ENCODE assay signal across 1 cellular context in genomic region chr3:58008140-58009025, GRCh38.
A peak's percentile ranks its signal among the peaks of the same experiment; 100 is the strongest.
TF ChIP-seq lines count a peak whose summit lies in the region.

A gene with protein sequence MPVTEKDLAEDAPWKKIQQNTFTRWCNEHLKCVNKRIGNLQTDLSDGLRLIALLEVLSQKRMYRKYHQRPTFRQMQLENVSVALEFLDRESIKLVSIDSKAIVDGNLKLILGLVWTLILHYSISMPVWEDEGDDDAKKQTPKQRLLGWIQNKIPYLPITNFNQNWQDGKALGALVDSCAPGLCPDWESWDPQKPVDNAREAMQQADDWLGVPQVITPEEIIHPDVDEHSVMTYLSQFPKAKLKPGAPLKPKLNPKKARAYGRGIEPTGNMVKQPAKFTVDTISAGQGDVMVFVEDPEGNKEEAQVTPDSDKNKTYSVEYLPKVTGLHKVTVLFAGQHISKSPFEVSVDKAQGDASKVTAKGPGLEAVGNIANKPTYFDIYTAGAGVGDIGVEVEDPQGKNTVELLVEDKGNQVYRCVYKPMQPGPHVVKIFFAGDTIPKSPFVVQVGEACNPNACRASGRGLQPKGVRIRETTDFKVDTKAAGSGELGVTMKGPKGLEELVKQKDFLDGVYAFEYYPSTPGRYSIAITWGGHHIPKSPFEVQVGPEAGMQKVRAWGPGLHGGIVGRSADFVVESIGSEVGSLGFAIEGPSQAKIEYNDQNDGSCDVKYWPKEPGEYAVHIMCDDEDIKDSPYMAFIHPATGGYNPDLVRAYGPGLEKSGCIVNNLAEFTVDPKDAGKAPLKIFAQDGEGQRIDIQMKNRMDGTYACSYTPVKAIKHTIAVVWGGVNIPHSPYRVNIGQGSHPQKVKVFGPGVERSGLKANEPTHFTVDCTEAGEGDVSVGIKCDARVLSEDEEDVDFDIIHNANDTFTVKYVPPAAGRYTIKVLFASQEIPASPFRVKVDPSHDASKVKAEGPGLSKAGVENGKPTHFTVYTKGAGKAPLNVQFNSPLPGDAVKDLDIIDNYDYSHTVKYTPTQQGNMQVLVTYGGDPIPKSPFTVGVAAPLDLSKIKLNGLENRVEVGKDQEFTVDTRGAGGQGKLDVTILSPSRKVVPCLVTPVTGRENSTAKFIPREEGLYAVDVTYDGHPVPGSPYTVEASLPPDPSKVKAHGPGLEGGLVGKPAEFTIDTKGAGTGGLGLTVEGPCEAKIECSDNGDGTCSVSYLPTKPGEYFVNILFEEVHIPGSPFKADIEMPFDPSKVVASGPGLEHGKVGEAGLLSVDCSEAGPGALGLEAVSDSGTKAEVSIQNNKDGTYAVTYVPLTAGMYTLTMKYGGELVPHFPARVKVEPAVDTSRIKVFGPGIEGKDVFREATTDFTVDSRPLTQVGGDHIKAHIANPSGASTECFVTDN (N-terminal part only) (plus strand): TSS chr3:58008422. CDS start chr3:58008565, 143 bp downstream.

TF ChIP-seq in HepG2, 621 proteins besides CTCF, POLR2A, EP300 and RAD21 (continued from another document and continues in another):
- peak; percentile 60; the same call in 1 of the 2 replicates for TF ChIP-seq DZIP1 (CRISPR knock-in tag; IDR thresholded peaks at IDR 0.05)
- peak; percentile 63; the same call in 1 of the 2 replicates for TF ChIP-seq ZFP82 (CRISPR knock-in tag; IDR thresholded peaks at IDR 0.05; ENCODE audit: borderline replicate concordance)
- no peak for TF ChIP-seq NPAS2 (CRISPR knock-in tag; IDR thresholded peaks at IDR 0.05; ENCODE audit: borderline replicate concordance)
- no peak for TF ChIP-seq THRA (CRISPR knock-in tag; IDR thresholded peaks at IDR 0.05; ENCODE audit: borderline replicate concordance)
- TF ChIP-seq ZEB1 (IDR thresholded peaks at IDR 0.05; ENCODE audit: insufficient replicate concordance, low read depth), result peak; percentile 20
- TF ChIP-seq ZNF83 (CRISPR knock-in tag; IDR thresholded peaks at IDR 0.05; ENCODE audit: borderline replicate concordance), result peak; percentile 96; the same call in 1 of the 2 replicates
- no peak; the same call in 1 of the 2 replicates for TF ChIP-seq ZBTB38 (CRISPR knock-in tag; IDR thresholded peaks at IDR 0.05)
- TF ChIP-seq NR2F1 (CRISPR knock-in tag; IDR thresholded peaks at IDR 0.05), result no peak
- no peak for TF ChIP-seq CENPT (CRISPR knock-in tag; IDR thresholded peaks at IDR 0.05; ENCODE audit: low read depth)
- TF ChIP-seq YEATS2 (CRISPR knock-in tag; IDR thresholded peaks at IDR 0.05; ENCODE audit: borderline replicate concordance), result peak; percentile 45; the same call in 1 of the 2 replicates
- TF ChIP-seq ZNF605 (CRISPR knock-in tag; IDR thresholded peaks at IDR 0.05), result no peak; the same call in 1 of the 2 replicates
- peak; percentile 44; the same call in 1 of the 2 replicates for TF ChIP-seq JUN (CRISPR knock-in tag; IDR thresholded peaks at IDR 0.05)
- no peak for TF ChIP-seq NFATC3 (CRISPR knock-in tag; IDR thresholded peaks at IDR 0.05)
- peak; percentile 56; the same call in 1 of the 2 replicates for TF ChIP-seq ARID2 (CRISPR knock-in tag; IDR thresholded peaks at IDR 0.05; ENCODE audit: borderline replicate concordance)
- TF ChIP-seq, protein P1, sequence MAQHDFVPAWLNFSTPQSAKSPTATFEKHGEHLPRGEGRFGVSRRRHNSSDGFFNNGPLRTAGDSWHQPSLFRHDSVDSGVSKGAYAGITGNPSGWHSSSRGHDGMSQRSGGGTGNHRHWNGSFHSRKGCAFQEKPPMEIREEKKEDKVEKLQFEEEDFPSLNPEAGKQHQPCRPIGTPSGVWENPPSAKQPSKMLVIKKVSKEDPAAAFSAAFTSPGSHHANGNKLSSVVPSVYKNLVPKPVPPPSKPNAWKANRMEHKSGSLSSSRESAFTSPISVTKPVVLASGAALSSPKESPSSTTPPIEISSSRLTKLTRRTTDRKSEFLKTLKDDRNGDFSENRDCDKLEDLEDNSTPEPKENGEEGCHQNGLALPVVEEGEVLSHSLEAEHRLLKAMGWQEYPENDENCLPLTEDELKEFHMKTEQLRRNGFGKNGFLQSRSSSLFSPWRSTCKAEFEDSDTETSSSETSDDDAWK (CRISPR knock-in tag; IDR thresholded peaks at IDR 0.05), result no peak
- peak; percentile 75; the same call in 1 of the 2 replicates for TF ChIP-seq ZNF564 (CRISPR knock-in tag; IDR thresholded peaks at IDR 0.05)
- no peak for TF ChIP-seq MAFG (CRISPR knock-in tag; IDR thresholded peaks at IDR 0.05)
- TF ChIP-seq ZNF597 (CRISPR knock-in tag; IDR thresholded peaks at IDR 0.05), result no peak
- TF ChIP-seq, protein P2, sequence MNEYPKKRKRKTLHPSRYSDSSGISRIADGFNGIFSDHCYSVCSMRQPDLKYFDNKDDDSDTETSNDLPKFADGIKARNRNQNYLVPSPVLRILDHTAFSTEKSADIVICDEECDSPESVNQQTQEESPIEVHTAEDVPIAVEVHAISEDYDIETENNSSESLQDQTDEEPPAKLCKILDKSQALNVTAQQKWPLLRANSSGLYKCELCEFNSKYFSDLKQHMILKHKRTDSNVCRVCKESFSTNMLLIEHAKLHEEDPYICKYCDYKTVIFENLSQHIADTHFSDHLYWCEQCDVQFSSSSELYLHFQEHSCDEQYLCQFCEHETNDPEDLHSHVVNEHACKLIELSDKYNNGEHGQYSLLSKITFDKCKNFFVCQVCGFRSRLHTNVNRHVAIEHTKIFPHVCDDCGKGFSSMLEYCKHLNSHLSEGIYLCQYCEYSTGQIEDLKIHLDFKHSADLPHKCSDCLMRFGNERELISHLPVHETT (CRISPR knock-in tag; conservative IDR thresholded peaks at IDR 0.05), result no peak; the same call in 1 of the 2 replicates
- TF ChIP-seq ZNF30 (CRISPR knock-in tag; IDR thresholded peaks at IDR 0.05), result no peak; the same call in none of the 2 replicates
- TF ChIP-seq, protein P3, sequence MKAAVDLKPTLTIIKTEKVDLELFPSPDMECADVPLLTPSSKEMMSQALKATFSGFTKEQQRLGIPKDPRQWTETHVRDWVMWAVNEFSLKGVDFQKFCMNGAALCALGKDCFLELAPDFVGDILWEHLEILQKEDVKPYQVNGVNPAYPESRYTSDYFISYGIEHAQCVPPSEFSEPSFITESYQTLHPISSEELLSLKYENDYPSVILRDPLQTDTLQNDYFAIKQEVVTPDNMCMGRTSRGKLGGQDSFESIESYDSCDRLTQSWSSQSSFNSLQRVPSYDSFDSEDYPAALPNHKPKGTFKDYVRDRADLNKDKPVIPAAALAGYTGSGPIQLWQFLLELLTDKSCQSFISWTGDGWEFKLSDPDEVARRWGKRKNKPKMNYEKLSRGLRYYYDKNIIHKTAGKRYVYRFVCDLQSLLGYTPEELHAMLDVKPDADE (CRISPR knock-in tag; IDR thresholded peaks at IDR 0.05), result 0 out of 2 replicates have a peak, but pooled peaks have one; percentile 78
- peak; percentile 72; the same call in 1 of the 2 replicates for TF ChIP-seq KDM2A (CRISPR knock-in tag; IDR thresholded peaks at IDR 0.05; ENCODE audit: borderline replicate concordance, low read depth)
- peak; percentile 80; the same call in 1 of the 2 replicates for TF ChIP-seq MXD3 (CRISPR knock-in tag; IDR thresholded peaks at IDR 0.05)
- no peak for TF ChIP-seq ZNF816 (CRISPR knock-in tag; IDR thresholded peaks at IDR 0.05; ENCODE audit: borderline replicate concordance)
- no peak for TF ChIP-seq ELK4 (CRISPR knock-in tag; IDR thresholded peaks at IDR 0.05; ENCODE audit: borderline replicate concordance)
- TF ChIP-seq ZFP91 (CRISPR knock-in tag; IDR thresholded peaks at IDR 0.05; ENCODE audit: borderline replicate concordance), result peak; percentile 86
- TF ChIP-seq ZFP36 (IDR thresholded peaks at IDR 0.05; ENCODE audit: borderline replicate concordance, low read depth, low read length, partially characterized antibody), result no peak
- TF ChIP-seq PCBP2 (optimal IDR thresholded peaks at IDR 0.05; ENCODE audit: low read depth, low read length, poor library complexity, severe bottlenecking), result no peak
- TF ChIP-seq ARNT (IDR thresholded peaks at IDR 0.05), result no peak
- 0 out of 2 replicates have a peak, but pooled peaks have one; percentile 3 for TF ChIP-seq BHLHE40 (IDR thresholded peaks at IDR 0.05; ENCODE audit: low read length)
- TF ChIP-seq MXI1 (IDR thresholded peaks at IDR 0.05; ENCODE audit: borderline replicate concordance, low read depth, low read length), result peak; percentile 65; the same call in 2 of the 3 replicates
- no peak for TF ChIP-seq TBL1XR1 (IDR thresholded peaks at IDR 0.05; ENCODE audit: borderline replicate concordance, low read length, partially characterized antibody)
- no peak; the same call in 1 of the 2 replicates for TF ChIP-seq MEIS1 (CRISPR knock-in tag; IDR thresholded peaks at IDR 0.05; ENCODE audit: borderline replicate concordance)
- TF ChIP-seq PRPF4 (IDR thresholded peaks at IDR 0.05; ENCODE audit: low read depth, low read length, poor library complexity, severe bottlenecking), result no peak
- TF ChIP-seq ZNF790 (CRISPR knock-in tag; IDR thresholded peaks at IDR 0.05; ENCODE audit: borderline replicate concordance), result peak; percentile 62; the same call in 1 of the 2 replicates
- peak; percentile 58; the same call in 1 of the 2 replicates for TF ChIP-seq PITX1 (CRISPR knock-in tag; IDR thresholded peaks at IDR 0.05)
- TF ChIP-seq JDP2 (CRISPR knock-in tag; IDR thresholded peaks at IDR 0.05; ENCODE audit: borderline replicate concordance), result no peak
- TF ChIP-seq KAT8 (CRISPR knock-in tag; IDR thresholded peaks at IDR 0.05), result no peak; the same call in 1 of the 2 replicates
- TF ChIP-seq ZNF713 (CRISPR knock-in tag; IDR thresholded peaks at IDR 0.05), result peak; percentile 96; the same call in 1 of the 2 replicates
- no peak for TF ChIP-seq U2AF1 (optimal IDR thresholded peaks at IDR 0.05; ENCODE audit: low read depth, low read length)
